ENCODE assay signal across 9 cellular contexts in genomic region chr5:179734536-179735164, GRCh38. TPM values are rescaled to one million over a fixed set of nuclear protein-coding genes. Genes with fewer than 3 reads are reported as not detected.
DNase-seq lines count a peak whose midpoint lies in the region; ATAC-seq and TF ChIP-seq lines count a peak whose summit lies in the region.
"Had no signal": no experiment of that assay in that cellular context is flagged by ENCODE, and none has a peak within 500 bp of the region (broad histone marks: within the 10 kb centered on the region; RNA-seq: fewer than 3 reads in every experiment).

No MANE protein-coding gene starts in this region.

- peaks cover 57% of the 10 kb centered on the region for H3K4me1 Mint-ChIP-seq in activated CD4-positive, alpha-beta memory T cell treated with anti-CD3 and anti-CD28 coated beads for 36 hours (ENCODE audit: low read depth)

- peaks cover 38% of the 10 kb centered on the region for H3K36me3 Mint-ChIP-seq in activated CD4-positive, alpha-beta memory T cell treated with anti-CD3 and anti-CD28 coated beads for 36 hours

- peak overlapping the region; percentile 92; the same call in 1 of the 2 replicates for H3K4me3 ChIP-seq in HEK293 (ENCODE audit: low read depth, low read length)
- peak overlapping the region in 1 of 2 donors; percentile 83 for H3K4me3 ChIP-seq in gastroesophageal sphincter
- H3K4me3 ChIP-seq in spleen: peak overlapping the region in 6 of 8 donors; percentile 81 to 97 (median 86)

- H3K27me3 Mint-ChIP-seq in activated CD4-positive, alpha-beta memory T cell treated with anti-CD3 and anti-CD28 coated beads for 36 hours: no peaks in the 10 kb centered on the region

- H3K27ac ChIP-seq in HEK293 (ENCODE audit: extremely low read depth, low read depth, low read length): peak overlapping the region; percentile 1; the same call in 1 of the 2 replicates
- peak overlapping the region in 3 of 4 donors; percentile 92 to 98 (median 93) for H3K27ac ChIP-seq in gastroesophageal sphincter
- peak overlapping the region in 4 of 8 donors; percentile 21 to 99 (median 98) for H3K27ac ChIP-seq in spleen

- TF ChIP-seq CTCF in HEK293 (tag by site-specific recombination; IDR thresholded peaks at IDR 0.05) (no peak), gastroesophageal sphincter (IDR thresholded peaks at IDR 0.05) (no peak), spleen (IDR thresholded peaks at IDR 0.05 in 8 of 11, conservative IDR thresholded peaks at IDR 0.05 in 3 of 11) (no peak)

- POLR2A ChIA-PET in HEK293 (lab: Yijun Ruan, JAX): interaction anchor here (2.9 kb wide), 1 partner anchor 111 kb away, joined by 16 read pairs; the partner anchor contains the start of gene HNRNPH1
- POLR2A ChIA-PET in activated CD4-positive, alpha-beta memory T cell treated with anti-CD3 and anti-CD28 coated beads for 36 hours (lab: Charles Lee): interaction anchor here (0.8 kb wide), 1 partner anchor 57 kb away, joined by 3 read pairs; no protein-coding TSS in a partner anchor

- no peaks in the 10 kb centered on the region for H3K9me3 ChIP-seq in HEK293 (ENCODE audit: control insufficient read depth, insufficient read depth, low read depth, low read length)
- no peaks in the 10 kb centered on the region for H3K9me3 ChIP-seq in gastroesophageal sphincter
- H3K9me3 ChIP-seq in spleen: no peaks in the 10 kb centered on the region

- H3K9me3 Mint-ChIP-seq in activated CD4-positive, alpha-beta memory T cell treated with anti-CD3 and anti-CD28 coated beads for 36 hours: no peaks in the 10 kb centered on the region

- peaks cover 8% of the 10 kb centered on the region for H3K4me1 ChIP-seq in HEK293 (ENCODE audit: control insufficient read depth, insufficient read depth, low read length)
- peaks cover 5 to 73% (median 30%) of the 10 kb centered on the region in 3 donors for H3K4me1 ChIP-seq in gastroesophageal sphincter
- H3K4me1 ChIP-seq in spleen: peaks cover 30 to 90% (median 66%) of the 10 kb centered on the region in 6 donors

- intact Hi-C loops in activated CD4-positive, alpha-beta memory T cell treated with anti-CD3 and anti-CD28 coated beads for 36 hours (cut with micrococcal nuclease): no loop called here
- intact Hi-C loops in spleen (cut with DNase I; ENCODE audit: low total_unique reads): no loop called here

- 55 to 66% methylated on average over 9 of the region's 12 CpGs for WGBS in gastroesophageal sphincter (ENCODE audit: low coverage in 1 of 2), 2 donors
- WGBS in spleen, 5 donors: 81 to 92% (median 81%) methylated on average over 12 of the region's 12 CpGs

- peak overlapping the region; percentile 98 for H3K4me3 Mint-ChIP-seq in activated CD4-positive, alpha-beta memory T cell treated with anti-CD3 and anti-CD28 coated beads for 36 hours

- ATAC-seq in gastroesophageal sphincter (no peak), GM21528 (IDR thresholded peaks at IDR 0.05; ENCODE audit: low FRiP score, unreplicated experiment) (no peak)

- CTCF ChIA-PET in HEK293 (lab: Yijun Ruan, JAX): interaction anchor here (0.7 to 1.7 kb wide), 2 partner anchors 28 kb away, joined by 3 to 4 read pairs; no protein-coding TSS in a partner anchor
- CTCF ChIA-PET in activated CD4-positive, alpha-beta memory T cell treated with anti-CD3 and anti-CD28 coated beads for 36 hours (lab: Charles Lee): interaction anchor here (0.9 to 9.7 kb wide), 2 partner anchors 28 to 67 kb away, joined by 4 to 61 read pairs; no protein-coding TSS in a partner anchor

- H3K27ac Mint-ChIP-seq in activated CD4-positive, alpha-beta memory T cell treated with anti-CD3 and anti-CD28 coated beads for 36 hours: peak overlapping the region; percentile 36

- H3K27me3 ChIP-seq in gastroesophageal sphincter (no peaks in the 10 kb centered on the region), spleen (replicated peaks in 1 of 7) (no peaks in the 10 kb centered on the region)

- H3K36me3 ChIP-seq in HEK293 (ENCODE audit: control insufficient read depth in 2 of 2, insufficient read depth in 1 of 2, low read length in 2 of 2) (peaks cover 33 to 42% of the 10 kb centered on the region in 2 experiments), gastroesophageal sphincter (peaks cover 0 to 14% of the 10 kb centered on the region in 2 donors), spleen (peaks cover 0 to 47% (median 6%) of the 10 kb centered on the region in 6 donors)

- peak; percentile 14 for DNase-seq in activated CD4-positive, alpha-beta memory T cell treated with anti-CD3 and anti-CD28 coated beads for 36 hours
- DNase-seq in spleen (no peak), DMS79 (lab: John Stamatoyannopoulos, UW) (no peak), NCI-H510A treated with DMSO at 0.1 percent for 48 hours (lab: John Stamatoyannopoulos, UW) (no peak)
- DNase-seq: activated CD8-positive, alpha-beta memory T cell treated with anti-CD3 and anti-CD28 coated beads for 24 hours; NCI-H1105 treated with DMSO at 0.1 percent for 48 hours had no signal

- TF ChIP-seq EP300 in gastroesophageal sphincter (IDR thresholded peaks at IDR 0.05): no peak

- TF ChIP-seq POLR2A in gastroesophageal sphincter (IDR thresholded peaks at IDR 0.05) (no peak), spleen (IDR thresholded peaks at IDR 0.05) (no peak)

TF ChIP-seq in HEK293, 187 proteins besides CTCF, POLR2A, EP300 and RAD21:
- TF ChIP-seq ZNF670 (tag by site-specific recombination; IDR thresholded peaks at IDR 0.05; ENCODE audit: low read depth): no peak
- TF ChIP-seq ZBTB6 (tag by site-specific recombination; IDR thresholded peaks at IDR 0.05): 0 out of 2 replicates have a peak, but pooled peaks have one; percentile 26

RNA-seq across cellular contexts. Expression of gene MAML1, which starts 2.0 kb away (rescaled TPM):
- total RNA-seq in activated CD4-positive, alpha-beta memory T cell treated with anti-CD3 and anti-CD28 coated beads for 36 hours: 10 to 100 TPM; 20.3 to 22.2 TPM
- total RNA-seq in gastroesophageal sphincter (10 to 100 TPM; 31.8 to 51.3 (median 36.8) TPM), spleen (10 to 100 TPM; 31.3 to 42.8 (median 36.7) TPM)
- polyA plus RNA-seq in spleen: 10 to 100 TPM in 1 of 3 donors, 1 to 10 TPM in 2; 4.7 to 10.7 (median 6.7) TPM

RNA-seq across cellular contexts. Expression of gene CANX, which starts 35.9 kb away (rescaled TPM):
- 100 to 1,000 TPM; 531 to 534 TPM for total RNA-seq in activated CD4-positive, alpha-beta memory T cell treated with anti-CD3 and anti-CD28 coated beads for 36 hours
- total RNA-seq in gastroesophageal sphincter: 100 to 1,000 TPM; 281 to 400 (median 342) TPM
- 100 to 1,000 TPM; 246 to 470 (median 419) TPM for total RNA-seq in spleen
- 10 to 100 TPM; 36.5 to 56.4 (median 53.0) TPM for polyA plus RNA-seq in spleen

RNA-seq across cellular contexts. Expression of gene CBY3, which starts 53.8 kb away (rescaled TPM):
- total RNA-seq in activated CD4-positive, alpha-beta memory T cell treated with anti-CD3 and anti-CD28 coated beads for 36 hours: under 1 TPM; 0.61 to 0.67 TPM
- total RNA-seq in gastroesophageal sphincter (not detected), spleen (1 to 10 TPM in 1 of 7 donors, not detected in 6; 1.6 TPM)
- under 1 TPM in 1 of 3 donors, not detected in 2; 0.12 TPM for polyA plus RNA-seq in spleen

RNA-seq across cellular contexts. Expression of gene LTC4S, which starts 59.1 kb away (rescaled TPM):
- total RNA-seq in activated CD4-positive, alpha-beta memory T cell treated with anti-CD3 and anti-CD28 coated beads for 36 hours: 1 to 10 TPM in 1 of 2 experiments, under 1 TPM in 1; 0.48 to 1.1 TPM
- total RNA-seq in gastroesophageal sphincter (1 to 10 TPM in 3 of 4 donors, not detected in 1; 7.5 to 8.8 (median 8.2) TPM), spleen (10 to 100 TPM in 3 of 7 donors, 1 to 10 TPM in 4; 4.0 to 24.2 (median 9.2) TPM)
- 10 to 100 TPM in 1 of 3 donors, 1 to 10 TPM in 2; 3.1 to 14.9 (median 3.8) TPM for polyA plus RNA-seq in spleen
